In the genomic region with DNA sequence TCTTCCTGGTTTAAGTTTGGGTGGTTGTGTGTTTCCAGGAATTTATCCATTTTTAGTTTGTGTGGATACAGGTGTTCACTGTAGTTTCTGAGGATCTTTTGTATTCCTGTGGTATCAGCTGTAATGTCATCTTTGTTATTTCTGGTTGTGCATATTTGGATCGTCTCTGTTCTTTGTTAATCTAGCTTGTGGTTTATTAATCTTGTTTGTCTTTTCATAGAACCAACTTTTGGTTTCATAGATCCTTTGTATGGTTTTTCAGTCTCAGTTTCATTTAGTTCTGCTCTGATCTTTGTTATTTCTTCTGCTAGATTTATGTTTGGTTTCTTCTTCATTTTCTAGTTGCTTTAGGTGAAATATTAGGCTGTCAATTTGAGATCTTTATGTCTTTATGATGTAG, we compare ENCODE assay signal across 2 cellular contexts.
TF ChIP-seq lines count a peak whose summit lies in the region.

No MANE protein-coding gene starts in this region.

TF ChIP-seq in HCT116, 20 proteins besides CTCF, POLR2A, EP300 and RAD21 (continued from another document):
- TF ChIP-seq, protein P1, sequence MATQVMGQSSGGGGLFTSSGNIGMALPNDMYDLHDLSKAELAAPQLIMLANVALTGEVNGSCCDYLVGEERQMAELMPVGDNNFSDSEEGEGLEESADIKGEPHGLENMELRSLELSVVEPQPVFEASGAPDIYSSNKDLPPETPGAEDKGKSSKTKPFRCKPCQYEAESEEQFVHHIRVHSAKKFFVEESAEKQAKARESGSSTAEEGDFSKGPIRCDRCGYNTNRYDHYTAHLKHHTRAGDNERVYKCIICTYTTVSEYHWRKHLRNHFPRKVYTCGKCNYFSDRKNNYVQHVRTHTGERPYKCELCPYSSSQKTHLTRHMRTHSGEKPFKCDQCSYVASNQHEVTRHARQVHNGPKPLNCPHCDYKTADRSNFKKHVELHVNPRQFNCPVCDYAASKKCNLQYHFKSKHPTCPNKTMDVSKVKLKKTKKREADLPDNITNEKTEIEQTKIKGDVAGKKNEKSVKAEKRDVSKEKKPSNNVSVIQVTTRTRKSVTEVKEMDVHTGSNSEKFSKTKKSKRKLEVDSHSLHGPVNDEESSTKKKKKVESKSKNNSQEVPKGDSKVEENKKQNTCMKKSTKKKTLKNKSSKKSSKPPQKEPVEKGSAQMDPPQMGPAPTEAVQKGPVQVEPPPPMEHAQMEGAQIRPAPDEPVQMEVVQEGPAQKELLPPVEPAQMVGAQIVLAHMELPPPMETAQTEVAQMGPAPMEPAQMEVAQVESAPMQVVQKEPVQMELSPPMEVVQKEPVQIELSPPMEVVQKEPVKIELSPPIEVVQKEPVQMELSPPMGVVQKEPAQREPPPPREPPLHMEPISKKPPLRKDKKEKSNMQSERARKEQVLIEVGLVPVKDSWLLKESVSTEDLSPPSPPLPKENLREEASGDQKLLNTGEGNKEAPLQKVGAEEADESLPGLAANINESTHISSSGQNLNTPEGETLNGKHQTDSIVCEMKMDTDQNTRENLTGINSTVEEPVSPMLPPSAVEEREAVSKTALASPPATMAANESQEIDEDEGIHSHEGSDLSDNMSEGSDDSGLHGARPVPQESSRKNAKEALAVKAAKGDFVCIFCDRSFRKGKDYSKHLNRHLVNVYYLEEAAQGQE (IDR thresholded peaks at IDR 0.05; ENCODE audit: low read depth), result no peak
TF ChIP-seq in HCT116: peak in this region for 0.

TF ChIP-seq in K562, 482 proteins besides CTCF, POLR2A, EP300 and RAD21 (continued from another document):
- TF ChIP-seq, protein P2, sequence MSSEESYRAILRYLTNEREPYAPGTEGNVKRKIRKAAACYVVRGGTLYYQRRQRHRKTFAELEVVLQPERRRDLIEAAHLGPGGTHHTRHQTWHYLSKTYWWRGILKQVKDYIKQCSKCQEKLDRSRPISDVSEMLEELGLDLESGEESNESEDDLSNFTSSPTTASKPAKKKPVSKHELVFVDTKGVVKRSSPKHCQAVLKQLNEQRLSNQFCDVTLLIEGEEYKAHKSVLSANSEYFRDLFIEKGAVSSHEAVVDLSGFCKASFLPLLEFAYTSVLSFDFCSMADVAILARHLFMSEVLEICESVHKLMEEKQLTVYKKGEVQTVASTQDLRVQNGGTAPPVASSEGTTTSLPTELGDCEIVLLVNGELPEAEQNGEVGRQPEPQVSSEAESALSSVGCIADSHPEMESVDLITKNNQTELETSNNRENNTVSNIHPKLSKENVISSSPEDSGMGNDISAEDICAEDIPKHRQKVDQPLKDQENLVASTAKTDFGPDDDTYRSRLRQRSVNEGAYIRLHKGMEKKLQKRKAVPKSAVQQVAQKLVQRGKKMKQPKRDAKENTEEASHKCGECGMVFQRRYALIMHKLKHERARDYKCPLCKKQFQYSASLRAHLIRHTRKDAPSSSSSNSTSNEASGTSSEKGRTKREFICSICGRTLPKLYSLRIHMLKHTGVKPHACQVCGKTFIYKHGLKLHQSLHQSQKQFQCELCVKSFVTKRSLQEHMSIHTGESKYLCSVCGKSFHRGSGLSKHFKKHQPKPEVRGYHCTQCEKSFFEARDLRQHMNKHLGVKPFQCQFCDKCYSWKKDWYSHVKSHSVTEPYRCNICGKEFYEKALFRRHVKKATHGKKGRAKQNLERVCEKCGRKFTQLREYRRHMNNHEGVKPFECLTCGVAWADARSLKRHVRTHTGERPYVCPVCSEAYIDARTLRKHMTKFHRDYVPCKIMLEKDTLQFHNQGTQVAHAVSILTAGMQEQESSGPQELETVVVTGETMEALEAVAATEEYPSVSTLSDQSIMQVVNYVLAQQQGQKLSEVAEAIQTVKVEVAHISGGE (CRISPR knock-in tag; IDR thresholded peaks at IDR 0.05), result no peak
- TF ChIP-seq ZNF551 (CRISPR knock-in tag; IDR thresholded peaks at IDR 0.05) (no peak), BCL6 (CRISPR knock-in tag; IDR thresholded peaks at IDR 0.05) (no peak), MAFG (tag; conservative IDR thresholded peaks at IDR 0.05) (no peak), ZNF586 (CRISPR knock-in tag; conservative IDR thresholded peaks at IDR 0.05) (no peak)
- TF ChIP-seq, protein P3, sequence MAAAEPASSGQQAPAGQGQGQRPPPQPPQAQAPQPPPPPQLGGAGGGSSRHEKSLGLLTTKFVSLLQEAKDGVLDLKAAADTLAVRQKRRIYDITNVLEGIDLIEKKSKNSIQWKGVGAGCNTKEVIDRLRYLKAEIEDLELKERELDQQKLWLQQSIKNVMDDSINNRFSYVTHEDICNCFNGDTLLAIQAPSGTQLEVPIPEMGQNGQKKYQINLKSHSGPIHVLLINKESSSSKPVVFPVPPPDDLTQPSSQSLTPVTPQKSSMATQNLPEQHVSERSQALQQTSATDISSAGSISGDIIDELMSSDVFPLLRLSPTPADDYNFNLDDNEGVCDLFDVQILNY (CRISPR knock-in tag; IDR thresholded peaks at IDR 0.05), result no peak
- TF ChIP-seq, protein P4, sequence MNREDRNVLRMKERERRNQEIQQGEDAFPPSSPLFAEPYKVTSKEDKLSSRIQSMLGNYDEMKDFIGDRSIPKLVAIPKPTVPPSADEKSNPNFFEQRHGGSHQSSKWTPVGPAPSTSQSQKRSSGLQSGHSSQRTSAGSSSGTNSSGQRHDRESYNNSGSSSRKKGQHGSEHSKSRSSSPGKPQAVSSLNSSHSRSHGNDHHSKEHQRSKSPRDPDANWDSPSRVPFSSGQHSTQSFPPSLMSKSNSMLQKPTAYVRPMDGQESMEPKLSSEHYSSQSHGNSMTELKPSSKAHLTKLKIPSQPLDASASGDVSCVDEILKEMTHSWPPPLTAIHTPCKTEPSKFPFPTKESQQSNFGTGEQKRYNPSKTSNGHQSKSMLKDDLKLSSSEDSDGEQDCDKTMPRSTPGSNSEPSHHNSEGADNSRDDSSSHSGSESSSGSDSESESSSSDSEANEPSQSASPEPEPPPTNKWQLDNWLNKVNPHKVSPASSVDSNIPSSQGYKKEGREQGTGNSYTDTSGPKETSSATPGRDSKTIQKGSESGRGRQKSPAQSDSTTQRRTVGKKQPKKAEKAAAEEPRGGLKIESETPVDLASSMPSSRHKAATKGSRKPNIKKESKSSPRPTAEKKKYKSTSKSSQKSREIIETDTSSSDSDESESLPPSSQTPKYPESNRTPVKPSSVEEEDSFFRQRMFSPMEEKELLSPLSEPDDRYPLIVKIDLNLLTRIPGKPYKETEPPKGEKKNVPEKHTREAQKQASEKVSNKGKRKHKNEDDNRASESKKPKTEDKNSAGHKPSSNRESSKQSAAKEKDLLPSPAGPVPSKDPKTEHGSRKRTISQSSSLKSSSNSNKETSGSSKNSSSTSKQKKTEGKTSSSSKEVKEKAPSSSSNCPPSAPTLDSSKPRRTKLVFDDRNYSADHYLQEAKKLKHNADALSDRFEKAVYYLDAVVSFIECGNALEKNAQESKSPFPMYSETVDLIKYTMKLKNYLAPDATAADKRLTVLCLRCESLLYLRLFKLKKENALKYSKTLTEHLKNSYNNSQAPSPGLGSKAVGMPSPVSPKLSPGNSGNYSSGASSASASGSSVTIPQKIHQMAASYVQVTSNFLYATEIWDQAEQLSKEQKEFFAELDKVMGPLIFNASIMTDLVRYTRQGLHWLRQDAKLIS (CRISPR knock-in tag; IDR thresholded peaks at IDR 0.05), result no peak
